ENCODE assay signal across 11 cellular contexts in genomic region chr1:183101841-183102276, GRCh38.
DNase-seq lines count a peak whose midpoint lies in the region; ATAC-seq and TF ChIP-seq lines count a peak whose summit lies in the region.
"Had no signal": no experiment of that assay in that cellular context is flagged by ENCODE, and none has a peak within 500 bp of the region (broad histone marks: within the 10 kb centered on the region; RNA-seq: fewer than 3 reads in every experiment).

No MANE protein-coding gene starts in this region.

- no peak for TF ChIP-seq CTCF in GM06990 (IDR thresholded peaks at IDR 0.05; ENCODE audit: insufficient read depth, low read length, poor library complexity, severe bottlenecking)

- CTCF ChIA-PET in activated naive CD4-positive, alpha-beta T cell treated with anti-CD3 and anti-CD28 coated beads for 36 hours (lab: Charles Lee), result no interaction called here

- no peak overlapping the region for H2AK5ac ChIP-seq in neuronal stem cell (ENCODE audit: low read depth, low read length)

- no peak overlapping the region for H3K23ac ChIP-seq in neuronal stem cell (ENCODE audit: low read depth, low read length, poor library complexity)

- H3K4me3 Mint-ChIP-seq in activated naive CD4-positive, alpha-beta T cell treated with anti-CD3 and anti-CD28 coated beads for 36 hours, result no peak overlapping the region

- intact Hi-C loops in activated naive CD4-positive, alpha-beta T cell treated with anti-CD3 and anti-CD28 coated beads for 36 hours (cut with micrococcal nuclease), result no loop called here

- ATAC-seq in HG03045 (IDR thresholded peaks at IDR 0.05; ENCODE audit: unreplicated experiment) (peak; percentile 46), GM19351 (IDR thresholded peaks at IDR 0.05; ENCODE audit: unreplicated experiment) (no peak)

- peaks cover 2% of the 10 kb centered on the region for H3K27me3 Mint-ChIP-seq in activated naive CD4-positive, alpha-beta T cell treated with anti-CD3 and anti-CD28 coated beads for 36 hours (ENCODE audit: low read depth)

- H3K36me3 ChIP-seq in GM06990 (ENCODE audit: control insufficient read depth, insufficient read depth, low read length) (no peaks in the 10 kb centered on the region; the same call in 1 of the 2 replicates), adipocyte (ENCODE audit: control insufficient read depth, insufficient read depth, low read length, severe bottlenecking) (peaks cover 64% of the 10 kb centered on the region), neuronal stem cell (replicated peaks in 1 of 2; ENCODE audit: control insufficient read depth in 2 of 2, insufficient read depth in 2 of 2, low read length in 2 of 2) (peaks cover 5 to 62% of the 10 kb centered on the region in 2 donors)
- H3K36me3 ChIP-seq: breast epithelium had no signal

- H4K8ac ChIP-seq in neuronal stem cell (ENCODE audit: low read depth, low read length), result no peak overlapping the region

- H3K4me1 ChIP-seq in adipocyte (ENCODE audit: control insufficient read depth, insufficient read depth, low read length), result peaks cover 96% of the 10 kb centered on the region
- H3K4me1 ChIP-seq in neuronal stem cell (ENCODE audit: control insufficient read depth in 2 of 2, insufficient read depth in 1 of 2, low read depth in 1 of 2, low read length in 2 of 2), result peaks cover 7 to 19% of the 10 kb centered on the region in 2 donors
- H3K4me1 ChIP-seq: breast epithelium had no signal

- H3K9ac ChIP-seq in adipocyte (ENCODE audit: low read length) (peak overlapping the region; percentile 54), neuronal stem cell (ENCODE audit: low read depth, low read length, poor library complexity) (no peak overlapping the region)

- H2BK5ac ChIP-seq in neuronal stem cell (ENCODE audit: low read length), result no peak overlapping the region

- H3K9me3 ChIP-seq in adipocyte (ENCODE audit: control insufficient read depth, low read length) (no peaks in the 10 kb centered on the region), neuronal stem cell (replicated peaks in 1 of 2; ENCODE audit: control insufficient read depth in 2 of 2, insufficient read depth in 1 of 2, low read depth in 1 of 2, low read length in 2 of 2) (no peaks in the 10 kb centered on the region)
- H3K9me3 ChIP-seq: breast epithelium had no signal

- H2BK15ac ChIP-seq in neuronal stem cell (ENCODE audit: low read length), result no peak overlapping the region

- no peaks in the 10 kb centered on the region for H3K79me1 ChIP-seq in neuronal stem cell (ENCODE audit: low read depth, low read length)

- no peak overlapping the region for H3K27ac Mint-ChIP-seq in activated naive CD4-positive, alpha-beta T cell treated with anti-CD3 and anti-CD28 coated beads for 36 hours

- no peaks in the 10 kb centered on the region for H3K36me3 Mint-ChIP-seq in activated naive CD4-positive, alpha-beta T cell treated with anti-CD3 and anti-CD28 coated beads for 36 hours (ENCODE audit: low read depth)

- H3K4me3 ChIP-seq in GM06990 (replicated peaks; ENCODE audit: low read depth, low read length) (no peak overlapping the region), adipocyte (ENCODE audit: low read length) (peak overlapping the region; percentile 43), neuronal stem cell (ENCODE audit: low read length in 2 of 2) (no peak overlapping the region)
- H3K4me3 ChIP-seq: breast epithelium had no signal

- no peaks in the 10 kb centered on the region for H3K27me3 ChIP-seq in GM06990 (replicated peaks; ENCODE audit: control insufficient read depth, insufficient read depth, low read length)
- no peaks in the 10 kb centered on the region for H3K27me3 ChIP-seq in adipocyte (replicated peaks; ENCODE audit: control insufficient read depth, insufficient read depth, low read length)
- H3K27me3 ChIP-seq in neuronal stem cell (ENCODE audit: control insufficient read depth in 3 of 3, insufficient read depth in 3 of 3, low read depth in 1 of 3, low read length in 3 of 3), result no peaks in the 10 kb centered on the region
- H3K27me3 ChIP-seq: breast epithelium had no signal

- peak; percentile 17 for DNase-seq in GM06990 (ENCODE audit: extremely low read depth, insufficient read length)
- DNase-seq in adipocyte (ENCODE audit: low read depth), result peak; percentile 28
- DNase-seq in neuronal stem cell (ENCODE audit: low spot score), result no peak
- no peak for DNase-seq in T-helper 1 cell
- no peak for DNase-seq in activated naive CD4-positive, alpha-beta T cell treated with anti-CD3 and anti-CD28 coated beads for 36 hours
- DNase-seq in NCI-H1436 (lab: John Stamatoyannopoulos, UW), result no peak
- DNase-seq: activated CD4-positive, alpha-beta T cell treated with anti-CD3 and anti-CD28 coated beads, Interleukin-2, amount 50 U/mL, for 1 hour; posterior cingulate gyrus had no signal

- H3K9me3 Mint-ChIP-seq in activated naive CD4-positive, alpha-beta T cell treated with anti-CD3 and anti-CD28 coated beads for 36 hours, result no peaks in the 10 kb centered on the region

- no peak overlapping the region for H4K91ac ChIP-seq in neuronal stem cell (ENCODE audit: low read depth, low read length, poor library complexity)

- H3K14ac ChIP-seq in neuronal stem cell (ENCODE audit: low read length), result no peak overlapping the region

- no peaks in the 10 kb centered on the region for H3K4me1 Mint-ChIP-seq in activated naive CD4-positive, alpha-beta T cell treated with anti-CD3 and anti-CD28 coated beads for 36 hours (ENCODE audit: low read depth)

- H2AFZ ChIP-seq in neuronal stem cell (ENCODE audit: low read length), result no peak overlapping the region

- H3K4me2 ChIP-seq in neuronal stem cell (ENCODE audit: insufficient read depth, low read length, poor library complexity, severe bottlenecking), result no peak overlapping the region

- no peak overlapping the region for H3K27ac ChIP-seq in neuronal stem cell (replicated peaks; ENCODE audit: low read length)
- H3K27ac ChIP-seq: breast epithelium had no signal

- no peak overlapping the region for H3K4ac ChIP-seq in neuronal stem cell (ENCODE audit: low read length)

- no peak overlapping the region for H2BK12ac ChIP-seq in neuronal stem cell (ENCODE audit: low read length)

- peak overlapping the region; percentile 68 for H3K18ac ChIP-seq in neuronal stem cell (ENCODE audit: low read length)

- no CpG with 5 or more reads among the region's 8 CpGs for WGBS in neuronal stem cell (ENCODE audit: extremely low coverage in 2 of 2, insufficient read length in 2 of 2, insufficient replicate concordance in 1 of 2), 2 donors

- H2BK120ac ChIP-seq in neuronal stem cell (ENCODE audit: low read depth, low read length), result no peak overlapping the region

Comparison
In these comparisons a context has a peak if more than half of its experiments do, and no peak if none do; other contexts are left out.
1. DNase-seq: peak in GM06990 (single experiment) and adipocyte (single experiment); none in neuronal stem cell (single experiment), T-helper 1 cell (0 of 5), activated naive CD4-positive, alpha-beta T cell treated with anti-CD3 and anti-CD28 coated beads for 36 hours (single experiment) and NCI-H1436 (single experiment).